ENCODE assay signal across 14 cellular contexts in genomic region chr21:32929633-32930038, GRCh38.
DNase-seq lines count a peak whose midpoint lies in the region; ATAC-seq lines count a peak whose summit lies in the region.
"Had no signal": no experiment of that assay in that cellular context is flagged by ENCODE, and none has a peak within 500 bp of the region (broad histone marks: within the 10 kb centered on the region; RNA-seq: fewer than 3 reads in every experiment).

No MANE protein-coding gene starts in this region.

- peak overlapping the region; percentile 60 to 86 for H3K27ac Mint-ChIP-seq in effector memory CD8-positive, alpha-beta T cell

- peaks cover 0 to 3% of the 10 kb centered on the region in 2 donors for H3K9me3 Mint-ChIP-seq in effector memory CD8-positive, alpha-beta T cell

- H3K4me1 Mint-ChIP-seq in effector memory CD8-positive, alpha-beta T cell (ENCODE audit: low read depth in 2 of 2), result peaks cover 21 to 46% of the 10 kb centered on the region in 2 donors

- no peaks in the 10 kb centered on the region for H3K36me3 Mint-ChIP-seq in effector memory CD8-positive, alpha-beta T cell (ENCODE audit: insufficient read depth)

- DNase-seq in activated CD4-positive, CD25-positive, alpha-beta regulatory T cell treated with anti-CD3 and anti-CD28 coated beads, Interleukin-2, amount 50 U/mL, for 72 hours, result no peak
- DNase-seq in effector memory CD8-positive, alpha-beta T cell, result no peak
- DNase-seq in SKM-1 (lab: John Stamatoyannopoulos, UW; ENCODE audit: unreplicated experiment), result no peak
- DNase-seq in retina, result no peak
- DNase-seq in H4 (ENCODE audit: low spot score), result no peak
- DNase-seq: 8988T; central memory CD4-positive, alpha-beta T cell; HCEC 1CT; NCI-H2227 treated with DMSO at 0.1 percent for 48 hours; pancreas; RPMI8226 had no signal

- peak overlapping the region; percentile 65 to 70 for H3K4me3 Mint-ChIP-seq in effector memory CD8-positive, alpha-beta T cell

- no peaks in the 10 kb centered on the region for H3K27me3 Mint-ChIP-seq in effector memory CD8-positive, alpha-beta T cell

- peak; percentile 86 to 90 for ATAC-seq in activated CD4-positive, CD25-positive, alpha-beta regulatory T cell treated with anti-CD3 and anti-CD28 coated beads, Interleukin-2, amount 50 U/mL, for 24 hours
- peak; percentile 45 for ATAC-seq in GM19372 (IDR thresholded peaks at IDR 0.05; ENCODE audit: low read depth, unreplicated experiment)
- ATAC-seq in HG03066 (IDR thresholded peaks at IDR 0.05; ENCODE audit: low read depth, unreplicated experiment), result peak; percentile 58
- peak; percentile 18 for ATAC-seq in effector memory CD8-positive, alpha-beta T cell (replicated peaks)
- ATAC-seq: pancreas had no signal

Comparison
In these comparisons a context has a peak if more than half of its experiments do, and no peak if none do; other contexts are left out.
1. ATAC-seq: peak in every context shown above with its lines; median percentile 88 in activated CD4-positive, CD25-positive, alpha-beta regulatory T cell treated with anti-CD3 and anti-CD28 coated beads, Interleukin-2, amount 50 U/mL, for 24 hours; 58 in HG03066; 45 in GM19372; 18 in effector memory CD8-positive, alpha-beta T cell.